ENCODE assay signal across 2 cellular contexts in the genomic region with DNA sequence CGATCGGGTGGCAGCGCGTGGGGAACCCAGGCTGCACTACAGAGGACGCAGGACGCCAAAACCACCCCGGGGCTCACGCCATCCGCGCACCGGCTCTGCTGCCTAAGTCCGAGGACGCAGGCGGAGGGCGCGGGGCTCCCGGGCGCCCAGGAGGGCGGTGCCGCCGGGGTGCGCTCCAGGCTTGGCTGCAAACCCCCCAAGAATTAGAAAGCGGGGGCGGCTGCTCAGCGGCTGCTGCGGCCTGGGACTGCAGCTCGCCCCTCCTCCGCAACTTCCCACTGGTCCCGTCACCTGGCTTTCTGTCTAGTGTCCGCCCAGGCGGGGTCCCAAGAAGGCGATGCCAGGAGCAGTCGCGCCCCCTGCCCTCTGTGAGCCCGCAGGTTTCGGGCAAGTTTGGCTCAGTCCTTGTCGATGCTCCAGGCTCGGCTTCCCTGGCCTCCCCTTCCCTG.
TF ChIP-seq lines count a peak whose summit lies in the region.

No MANE protein-coding gene starts in this region.

TF ChIP-seq in liver, 16 proteins besides CTCF, POLR2A, EP300 and RAD21:
- TF ChIP-seq, protein P1, sequence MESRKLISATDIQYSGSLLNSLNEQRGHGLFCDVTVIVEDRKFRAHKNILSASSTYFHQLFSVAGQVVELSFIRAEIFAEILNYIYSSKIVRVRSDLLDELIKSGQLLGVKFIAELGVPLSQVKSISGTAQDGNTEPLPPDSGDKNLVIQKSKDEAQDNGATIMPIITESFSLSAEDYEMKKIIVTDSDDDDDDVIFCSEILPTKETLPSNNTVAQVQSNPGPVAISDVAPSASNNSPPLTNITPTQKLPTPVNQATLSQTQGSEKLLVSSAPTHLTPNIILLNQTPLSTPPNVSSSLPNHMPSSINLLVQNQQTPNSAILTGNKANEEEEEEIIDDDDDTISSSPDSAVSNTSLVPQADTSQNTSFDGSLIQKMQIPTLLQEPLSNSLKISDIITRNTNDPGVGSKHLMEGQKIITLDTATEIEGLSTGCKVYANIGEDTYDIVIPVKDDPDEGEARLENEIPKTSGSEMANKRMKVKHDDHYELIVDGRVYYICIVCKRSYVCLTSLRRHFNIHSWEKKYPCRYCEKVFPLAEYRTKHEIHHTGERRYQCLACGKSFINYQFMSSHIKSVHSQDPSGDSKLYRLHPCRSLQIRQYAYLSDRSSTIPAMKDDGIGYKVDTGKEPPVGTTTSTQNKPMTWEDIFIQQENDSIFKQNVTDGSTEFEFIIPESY (IDR thresholded peaks at IDR 0.05): no peak

TF ChIP-seq in HepG2, 621 proteins besides CTCF, POLR2A, EP300 and RAD21:
- TF ChIP-seq, protein P2, sequence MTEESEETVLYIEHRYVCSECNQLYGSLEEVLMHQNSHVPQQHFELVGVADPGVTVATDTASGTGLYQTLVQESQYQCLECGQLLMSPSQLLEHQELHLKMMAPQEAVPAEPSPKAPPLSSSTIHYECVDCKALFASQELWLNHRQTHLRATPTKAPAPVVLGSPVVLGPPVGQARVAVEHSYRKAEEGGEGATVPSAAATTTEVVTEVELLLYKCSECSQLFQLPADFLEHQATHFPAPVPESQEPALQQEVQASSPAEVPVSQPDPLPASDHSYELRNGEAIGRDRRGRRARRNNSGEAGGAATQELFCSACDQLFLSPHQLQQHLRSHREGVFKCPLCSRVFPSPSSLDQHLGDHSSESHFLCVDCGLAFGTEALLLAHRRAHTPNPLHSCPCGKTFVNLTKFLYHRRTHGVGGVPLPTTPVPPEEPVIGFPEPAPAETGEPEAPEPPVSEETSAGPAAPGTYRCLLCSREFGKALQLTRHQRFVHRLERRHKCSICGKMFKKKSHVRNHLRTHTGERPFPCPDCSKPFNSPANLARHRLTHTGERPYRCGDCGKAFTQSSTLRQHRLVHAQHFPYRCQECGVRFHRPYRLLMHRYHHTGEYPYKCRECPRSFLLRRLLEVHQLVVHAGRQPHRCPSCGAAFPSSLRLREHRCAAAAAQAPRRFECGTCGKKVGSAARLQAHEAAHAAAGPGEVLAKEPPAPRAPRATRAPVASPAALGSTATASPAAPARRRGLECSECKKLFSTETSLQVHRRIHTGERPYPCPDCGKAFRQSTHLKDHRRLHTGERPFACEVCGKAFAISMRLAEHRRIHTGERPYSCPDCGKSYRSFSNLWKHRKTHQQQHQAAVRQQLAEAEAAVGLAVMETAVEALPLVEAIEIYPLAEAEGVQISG (CRISPR knock-in tag; IDR thresholded peaks at IDR 0.05): no peak
- TF ChIP-seq, protein P3, sequence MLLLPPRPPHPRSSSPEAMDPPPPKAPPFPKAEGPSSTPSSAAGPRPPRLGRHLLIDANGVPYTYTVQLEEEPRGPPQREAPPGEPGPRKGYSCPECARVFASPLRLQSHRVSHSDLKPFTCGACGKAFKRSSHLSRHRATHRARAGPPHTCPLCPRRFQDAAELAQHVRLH (CRISPR knock-in tag; IDR thresholded peaks at IDR 0.05; ENCODE audit: borderline replicate concordance, low read depth): no peak
- TF ChIP-seq KLF16 (CRISPR knock-in tag; IDR thresholded peaks at IDR 0.05): no peak
- TF ChIP-seq ZFP36 (IDR thresholded peaks at IDR 0.05; ENCODE audit: borderline replicate concordance, low read depth, low read length, partially characterized antibody): no peak
- TF ChIP-seq ZNF160 (CRISPR knock-in tag; IDR thresholded peaks at IDR 0.05): no peak
- TF ChIP-seq ZMYM3 (CRISPR knock-in tag; IDR thresholded peaks at IDR 0.05): no peak
- no peak for TF ChIP-seq ZNF556 (CRISPR knock-in tag; IDR thresholded peaks at IDR 0.05; ENCODE audit: borderline replicate concordance)
- TF ChIP-seq ZNF451 (CRISPR knock-in tag; IDR thresholded peaks at IDR 0.05): no peak
- TF ChIP-seq, protein P4, sequence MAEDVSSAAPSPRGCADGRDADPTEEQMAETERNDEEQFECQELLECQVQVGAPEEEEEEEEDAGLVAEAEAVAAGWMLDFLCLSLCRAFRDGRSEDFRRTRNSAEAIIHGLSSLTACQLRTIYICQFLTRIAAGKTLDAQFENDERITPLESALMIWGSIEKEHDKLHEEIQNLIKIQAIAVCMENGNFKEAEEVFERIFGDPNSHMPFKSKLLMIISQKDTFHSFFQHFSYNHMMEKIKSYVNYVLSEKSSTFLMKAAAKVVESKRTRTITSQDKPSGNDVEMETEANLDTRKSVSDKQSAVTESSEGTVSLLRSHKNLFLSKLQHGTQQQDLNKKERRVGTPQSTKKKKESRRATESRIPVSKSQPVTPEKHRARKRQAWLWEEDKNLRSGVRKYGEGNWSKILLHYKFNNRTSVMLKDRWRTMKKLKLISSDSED (CRISPR knock-in tag; IDR thresholded peaks at IDR 0.05): no peak
TF ChIP-seq in HepG2: peak in this region for 0.
